14 cellular contexts compared by ENCODE assay signal in the genomic region with DNA sequence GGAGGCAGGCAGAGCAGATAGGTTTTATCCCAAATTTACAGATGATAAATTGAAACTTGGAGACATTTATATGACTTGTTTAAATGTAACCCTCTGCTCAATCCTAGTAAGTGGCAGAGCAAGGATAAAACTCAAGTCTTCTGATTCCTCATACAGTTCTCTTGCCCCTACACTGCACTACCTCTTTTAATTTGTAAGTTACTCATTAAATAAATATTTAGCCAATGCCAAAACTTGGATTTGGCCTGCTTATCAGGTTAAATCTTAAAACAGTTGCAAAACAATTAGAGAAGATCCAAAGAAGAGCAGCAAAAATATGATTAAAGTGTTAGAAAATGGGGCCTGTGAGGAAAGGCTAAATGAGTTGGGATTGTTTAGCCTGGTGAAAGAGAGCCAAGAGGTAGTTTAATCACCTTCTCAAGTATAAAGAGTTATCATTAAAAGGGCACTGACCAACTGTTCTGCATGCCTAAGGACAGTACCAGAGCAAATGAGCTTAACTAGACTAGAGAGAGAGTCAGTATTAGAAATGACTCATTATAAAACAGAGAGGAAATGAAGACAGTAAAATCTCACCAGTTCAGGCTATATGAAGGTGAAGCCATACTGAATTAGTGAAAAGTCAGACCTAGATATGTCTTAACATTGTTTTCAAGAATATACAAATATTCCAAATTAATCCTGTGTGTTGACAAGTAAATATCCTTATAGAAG.
DNase-seq lines count a peak whose midpoint lies in the region; ATAC-seq, FAIRE-seq and TF ChIP-seq lines count a peak whose summit lies in the region.
"Had no signal": no experiment of that assay in that cellular context is flagged by ENCODE, and none has a peak within 500 bp of the region (broad histone marks: within the 10 kb centered on the region; RNA-seq: fewer than 3 reads in every experiment).

No MANE protein-coding gene starts in this region.

- CTCF ChIA-PET in HepG2 (lab: Yijun Ruan, JAX; ENCODE audit: low intra/inter-chr PET ratio, low total read pairs) = no interaction called here
- CTCF ChIA-PET in naive thymus-derived CD4-positive, alpha-beta T cell (lab: Charles Lee) = no interaction called here

- H3K4me1 Mint-ChIP-seq in naive thymus-derived CD4-positive, alpha-beta T cell = no peaks in the 10 kb centered on the region

- intact Hi-C loops in right lobe of liver (cut with DNase I) = no loop called here
- intact Hi-C loops in HepG2 (cut with micrococcal nuclease; ENCODE audit: unreplicated experiment) = no loop called here
- intact Hi-C loops in naive thymus-derived CD4-positive, alpha-beta T cell (cut with micrococcal nuclease) = no loop called here

- H3K36me3 ChIP-seq in right lobe of liver (no peaks in the 10 kb centered on the region), HepG2 (replicated peaks in 1 of 2; ENCODE audit: control insufficient read depth in 1 of 2, insufficient read depth in 2 of 2, low read length in 2 of 2) (no peaks in the 10 kb centered on the region), GM23248 (ENCODE audit: low read depth) (no peaks in the 10 kb centered on the region; the same call in 1 of the 2 replicates), brain microvascular endothelial cell (replicated peaks) (no peaks in the 10 kb centered on the region)
- no peaks in the 10 kb centered on the region for H3K36me3 ChIP-seq in naive thymus-derived CD4-positive, alpha-beta T cell (ENCODE audit: control insufficient read depth in 2 of 3, insufficient read depth in 3 of 3, low read length in 3 of 3)

- TF ChIP-seq CTCF in right lobe of liver (IDR thresholded peaks at IDR 0.05) (no peak), HepG2 (CRISPR knock-in tag; IDR thresholded peaks at IDR 0.05) (no peak), brain microvascular endothelial cell (IDR thresholded peaks at IDR 0.05; ENCODE audit: low read depth, low read length, missing control alignments) (no peak)

- H3K4me2 ChIP-seq in HepG2 (ENCODE audit: low read depth, low read length) = no peak overlapping the region
- peak overlapping the region; percentile 35 for H3K4me2 ChIP-seq in GM23248 (ENCODE audit: unreplicated experiment)

- H3K27me3 ChIP-seq in right lobe of liver (no peaks in the 10 kb centered on the region), HepG2 (ENCODE audit: control insufficient read depth in 1 of 2, insufficient read depth in 2 of 2, low read length in 2 of 2) (no peaks in the 10 kb centered on the region), GM23248 (replicated peaks; ENCODE audit: insufficient read depth) (no peaks in the 10 kb centered on the region), brain microvascular endothelial cell (replicated peaks) (no peaks in the 10 kb centered on the region)
- H3K27me3 ChIP-seq in naive thymus-derived CD4-positive, alpha-beta T cell (ENCODE audit: control insufficient read depth in 2 of 2, insufficient read depth in 2 of 2, low read length in 2 of 2) = no peaks in the 10 kb centered on the region
- H3K27me3 ChIP-seq: foreskin keratinocyte had no signal

- no peak overlapping the region for H3K27ac Mint-ChIP-seq in naive thymus-derived CD4-positive, alpha-beta T cell
- H3K27ac Mint-ChIP-seq: dendritic cell treated with granulocyte-macrophage colony-stimulating factor and Interleukin-4, amounts not matched to agents 40 ng/mL and 50 ng/mL, for 4 days; T-helper 1 cell treated with Interleukin-12 subunit alpha and Interleukin-12 subunit beta and Interleukin-4 antibody, amounts not matched to agents 30 μg/mL and 1 μg/mL, for 36 hours had no signal

- H4K20me1 ChIP-seq in HepG2 (ENCODE audit: insufficient read depth, low read length) (no peaks in the 10 kb centered on the region), GM23248 (ENCODE audit: insufficient read depth) (no peaks in the 10 kb centered on the region)

- peaks cover 0 to 6% (median 0%) of the 10 kb centered on the region in 4 donors for H3K4me1 ChIP-seq in right lobe of liver
- H3K4me1 ChIP-seq in HepG2 (ENCODE audit: insufficient read depth, low read length) = no peaks in the 10 kb centered on the region
- H3K4me1 ChIP-seq in GM23248 (ENCODE audit: insufficient read depth) = peaks cover 15% of the 10 kb centered on the region
- H3K4me1 ChIP-seq in naive thymus-derived CD4-positive, alpha-beta T cell (ENCODE audit: control insufficient read depth in 2 of 2, insufficient read depth in 2 of 2, low read length in 2 of 2) = no peaks in the 10 kb centered on the region
- H3K4me1 ChIP-seq: foreskin keratinocyte had no signal

- H3K4me3 ChIP-seq in right lobe of liver = no peak overlapping the region
- H3K4me3 ChIP-seq in HepG2 (replicated peaks in 1 of 3; ENCODE audit: insufficient read depth in 1 of 3, low read depth in 2 of 3, low read length in 3 of 3) = no peak overlapping the region
- no peak overlapping the region for H3K4me3 ChIP-seq in GM23248
- no peak overlapping the region for H3K4me3 ChIP-seq in brain microvascular endothelial cell (ENCODE audit: low read depth, low read length)
- no peak overlapping the region for H3K4me3 ChIP-seq in naive thymus-derived CD4-positive, alpha-beta T cell (ENCODE audit: low read length)

- POLR2A ChIA-PET in HepG2 (lab: Yijun Ruan, JAX) = no interaction called here
- POLR2A ChIA-PET in naive thymus-derived CD4-positive, alpha-beta T cell (lab: Charles Lee) = no interaction called here

- H3K9me2 ChIP-seq in GM23248 (ENCODE audit: insufficient read depth) = no peaks in the 10 kb centered on the region

- no TSS peak for BruUV-seq in HepG2 (replicated peaks; lab: Mats Ljungman, UMichigan)

- no peak for TF ChIP-seq POLR2A in right lobe of liver (IDR thresholded peaks at IDR 0.05)
- no peak for TF ChIP-seq POLR2A in HepG2 (IDR thresholded peaks at IDR 0.05; ENCODE audit: insufficient read depth in 1 of 2, low read depth in 2 of 2, low read length in 2 of 2)

- in situ Hi-C loops in HepG2 (cut with HindIII; ENCODE audit: extremely low pct_ligation_motif_present, low pct_unique_long_range_greater_than_20kb) (no loop called here), GM23248 (cut with MboI) (no loop called here), brain microvascular endothelial cell (cut with HindIII; ENCODE audit: low pct_ligation_motif_present, low sequenced_read_pairs) (no loop called here)

- H3K36me3 Mint-ChIP-seq in naive thymus-derived CD4-positive, alpha-beta T cell = no peaks in the 10 kb centered on the region

- H2AFZ ChIP-seq in HepG2 (ENCODE audit: low read length) (no peak overlapping the region), GM23248 (no peak overlapping the region)

- H3K4me3 Mint-ChIP-seq in naive thymus-derived CD4-positive, alpha-beta T cell = no peak overlapping the region
- H3K4me3 Mint-ChIP-seq: dendritic cell treated with granulocyte-macrophage colony-stimulating factor and Interleukin-4, amounts not matched to agents 40 ng/mL and 50 ng/mL, for 4 days; T-helper 1 cell treated with Interleukin-12 subunit alpha and Interleukin-12 subunit beta and Interleukin-4 antibody, amounts not matched to agents 30 μg/mL and 1 μg/mL, for 36 hours had no signal

- peaks cover 0 to 3% (median 0%) of the 10 kb centered on the region in 11 donors for H3K9me3 Mint-ChIP-seq in naive thymus-derived CD4-positive, alpha-beta T cell
- H3K9me3 Mint-ChIP-seq: dendritic cell treated with granulocyte-macrophage colony-stimulating factor and Interleukin-4, amounts not matched to agents 40 ng/mL and 50 ng/mL, for 4 days; T-helper 1 cell treated with Interleukin-12 subunit alpha and Interleukin-12 subunit beta and Interleukin-4 antibody, amounts not matched to agents 30 μg/mL and 1 μg/mL, for 36 hours had no signal

- H3K9ac ChIP-seq in HepG2 (ENCODE audit: insufficient read depth, low read depth, low read length) (no peak overlapping the region), GM23248 (no peak overlapping the region)

- no peaks in the 10 kb centered on the region for H3K79me2 ChIP-seq in HepG2 (ENCODE audit: insufficient read depth, low read length)
- peaks cover 12% of the 10 kb centered on the region; the same call in 1 of the 2 replicates for H3K79me2 ChIP-seq in GM23248 (ENCODE audit: insufficient read depth)

- ATAC-seq in right lobe of liver (peak; percentile 41 to 86 (median 66)), HepG2 (no peak), HG03175 (IDR thresholded peaks at IDR 0.05; ENCODE audit: unreplicated experiment) (peak; percentile 91)
- ATAC-seq in naive thymus-derived CD4-positive, alpha-beta T cell = no peak
- ATAC-seq: foreskin keratinocyte had no signal

- TF ChIP-seq EP300 in HepG2 (IDR thresholded peaks at IDR 0.05; ENCODE audit: low read depth in 2 of 2, low read length in 2 of 2) (no peak), HepG2 (CRISPR knock-in tag; IDR thresholded peaks at IDR 0.05; ENCODE audit: borderline replicate concordance) (no peak)

- no peak for DNase-seq in right lobe of liver
- no peak for DNase-seq in HepG2 (ENCODE audit: low spot score)
- peak; percentile 46 for DNase-seq in GM23248
- DNase-seq in renal cortical epithelial cell (ENCODE audit: low read depth) = peak; percentile 25
- no peak for DNase-seq in brain microvascular endothelial cell
- DNase-seq in naive thymus-derived CD4-positive, alpha-beta T cell = no peak
- DNase-seq in hypothalamus (lab: John Stamatoyannopoulos, UW) = no peak
- DNase-seq: foreskin keratinocyte; NCI-H2029 treated with DMSO at 0.1 percent for 48 hours; nucleus accumbens; stimulated activated naive CD4-positive, alpha-beta T cell had no signal

- H3K9me3 ChIP-seq in right lobe of liver = no peaks in the 10 kb centered on the region
- H3K9me3 ChIP-seq in HepG2 (ENCODE audit: low read length) = no peaks in the 10 kb centered on the region
- H3K9me3 ChIP-seq in GM23248 (ENCODE audit: low read depth) = no peaks in the 10 kb centered on the region
- no peaks in the 10 kb centered on the region for H3K9me3 ChIP-seq in naive thymus-derived CD4-positive, alpha-beta T cell (ENCODE audit: control insufficient read depth in 2 of 3, low read length in 3 of 3)

- no peak for FAIRE-seq in HepG2 (lab: Jason Lieb, UNC)

- peaks cover 0 to 8% (median 0%) of the 10 kb centered on the region in 5 donors for H3K27me3 Mint-ChIP-seq in naive thymus-derived CD4-positive, alpha-beta T cell
- H3K27me3 Mint-ChIP-seq: dendritic cell treated with granulocyte-macrophage colony-stimulating factor and Interleukin-4, amounts not matched to agents 40 ng/mL and 50 ng/mL, for 4 days had no signal

- H3F3A ChIP-seq in GM23248 (ENCODE audit: insufficient read depth) = peaks cover 10% of the 10 kb centered on the region

- TF ChIP-seq RAD21 in HepG2 (CRISPR knock-in tag; IDR thresholded peaks at IDR 0.05) = no peak

- H3K27ac ChIP-seq in right lobe of liver (peak overlapping the region in 1 of 3 donors; percentile 5), HepG2 (ENCODE audit: extremely low read length, insufficient read depth, low read length) (no peak overlapping the region), GM23248 (no peak overlapping the region), brain microvascular endothelial cell (no peak overlapping the region)
- no peak overlapping the region for H3K27ac ChIP-seq in naive thymus-derived CD4-positive, alpha-beta T cell (ENCODE audit: low read depth, low read length)
- H3K27ac ChIP-seq: foreskin keratinocyte had no signal

TF ChIP-seq in HepG2, 621 proteins besides CTCF, POLR2A, EP300 and RAD21 (continues in another document):
- no peak for TF ChIP-seq ZNF441 (CRISPR knock-in tag; IDR thresholded peaks at IDR 0.05; ENCODE audit: borderline replicate concordance)
- no peak for TF ChIP-seq ZNF383 (CRISPR knock-in tag; IDR thresholded peaks at IDR 0.05; ENCODE audit: borderline replicate concordance)
- TF ChIP-seq SP5 (CRISPR knock-in tag; IDR thresholded peaks at IDR 0.05; ENCODE audit: borderline replicate concordance, low read depth) = no peak

Comparison
In these comparisons a context has a peak if more than half of its experiments do, and no peak if none do; other contexts are left out.
1. ATAC-seq: peak in right lobe of liver (4 of 4) and HG03175 (single experiment); none in HepG2 (single experiment) and naive thymus-derived CD4-positive, alpha-beta T cell (single experiment).
2. DNase-seq: peak in GM23248 (single experiment) and renal cortical epithelial cell (single experiment); none in right lobe of liver (0 of 3), HepG2 (single experiment), brain microvascular endothelial cell (single experiment), naive thymus-derived CD4-positive, alpha-beta T cell (0 of 9) and hypothalamus (0 of 51).